In genomic region chr19:15371786-15372380, GRCh38 we compare ENCODE assay signal across 7 cellular contexts.
"Had no signal": no experiment of that assay in that cellular context is flagged by ENCODE, and none has a peak within 500 bp of the region (broad histone marks: within the 10 kb centered on the region; RNA-seq: fewer than 3 reads in every experiment).

No MANE protein-coding gene starts in this region.

- H3K27me3 ChIP-seq: cardiac muscle cell, sigmoid colon had no signal

- H3K27ac Mint-ChIP-seq: natural killer cell, T-cell, WTC11 had no signal

- H3K27me3 Mint-ChIP-seq: T-cell had no signal

- H3K4me3 Mint-ChIP-seq: activated T-cell treated with anti-CD3 and anti-CD28 coated beads, Interleukin-2, amount 50 U/mL, for 4 hours; natural killer cell; T-cell; WTC11 had no signal

- H3K4me3 ChIP-seq: cardiac muscle cell, sigmoid colon had no signal

- H3K9me3 ChIP-seq: sigmoid colon had no signal

- H3K27ac ChIP-seq: cardiac muscle cell, sigmoid colon had no signal

- H3K9me3 Mint-ChIP-seq: activated T-cell treated with anti-CD3 and anti-CD28 coated beads, Interleukin-2, amount 50 U/mL, for 4 hours; natural killer cell; T-cell; WTC11 had no signal

- ATAC-seq: natural killer cell, T-cell, WTC11 had no signal

- DNase-seq: activated T-cell treated with anti-CD3 and anti-CD28 coated beads, Interleukin-2, amount 50 U/mL, for 4 hours; natural killer cell; sigmoid colon; stimulated activated naive CD4-positive, alpha-beta T cell treated with Interleukin-2 at 50 U/mL for 16 hours; T-cell had no signal

- H3K36me3 Mint-ChIP-seq: natural killer cell had no signal
